In the genomic region with DNA sequence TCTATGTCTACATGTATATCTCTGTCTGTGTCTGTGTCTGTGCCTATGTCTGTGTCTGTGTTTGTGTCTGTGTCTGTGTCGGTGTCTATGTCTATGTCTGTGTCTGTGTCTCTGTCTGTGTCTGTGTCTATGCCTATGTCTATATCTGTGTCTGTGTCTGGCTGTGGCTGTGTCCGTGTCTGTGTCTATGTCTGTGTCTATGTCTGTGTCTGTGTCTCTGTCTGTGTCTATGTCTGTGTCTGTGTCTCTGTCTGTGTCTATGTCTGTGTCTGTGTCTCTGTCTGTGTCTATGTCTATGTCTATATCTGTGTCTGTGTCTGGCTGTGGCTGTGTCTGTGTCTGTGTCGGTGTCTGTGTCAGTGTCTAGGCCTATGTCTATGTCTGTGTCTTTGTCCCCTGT, we compare ENCODE assay signal across 3 cellular contexts. TPM values are rescaled to one million over a fixed set of nuclear protein-coding genes. Genes with fewer than 3 reads are reported as not detected.
"Had no signal": no experiment of that assay in that cellular context is flagged by ENCODE, and none has a peak within 500 bp of the region (broad histone marks: within the 10 kb centered on the region; RNA-seq: fewer than 3 reads in every experiment).

No MANE protein-coding gene starts in this region.

RNA-seq across cellular contexts. Expression of a gene that starts 11.1 kb away (rescaled TPM):
- total RNA-seq: GM23338, H1, H9 had no signal
- polyA plus RNA-seq: GM23338 had no signal
